1 cellular context compared by ENCODE assay signal in genomic region chr19:10856899-10857298, GRCh38. TPM values are rescaled to one million over a fixed set of nuclear protein-coding genes. Genes with fewer than 3 reads are reported as not detected.
"Had no signal": no experiment of that assay in that cellular context is flagged by ENCODE, and none has a peak within 500 bp of the region (broad histone marks: within the 10 kb centered on the region; RNA-seq: fewer than 3 reads in every experiment).

No MANE protein-coding gene starts in this region.

RNA-seq across cellular contexts. Expression of gene C19orf38, which starts 8.7 kb away (rescaled TPM):
- total RNA-seq: temporal lobe had no signal
